ENCODE assay signal across 25 cellular contexts in the genomic region with DNA sequence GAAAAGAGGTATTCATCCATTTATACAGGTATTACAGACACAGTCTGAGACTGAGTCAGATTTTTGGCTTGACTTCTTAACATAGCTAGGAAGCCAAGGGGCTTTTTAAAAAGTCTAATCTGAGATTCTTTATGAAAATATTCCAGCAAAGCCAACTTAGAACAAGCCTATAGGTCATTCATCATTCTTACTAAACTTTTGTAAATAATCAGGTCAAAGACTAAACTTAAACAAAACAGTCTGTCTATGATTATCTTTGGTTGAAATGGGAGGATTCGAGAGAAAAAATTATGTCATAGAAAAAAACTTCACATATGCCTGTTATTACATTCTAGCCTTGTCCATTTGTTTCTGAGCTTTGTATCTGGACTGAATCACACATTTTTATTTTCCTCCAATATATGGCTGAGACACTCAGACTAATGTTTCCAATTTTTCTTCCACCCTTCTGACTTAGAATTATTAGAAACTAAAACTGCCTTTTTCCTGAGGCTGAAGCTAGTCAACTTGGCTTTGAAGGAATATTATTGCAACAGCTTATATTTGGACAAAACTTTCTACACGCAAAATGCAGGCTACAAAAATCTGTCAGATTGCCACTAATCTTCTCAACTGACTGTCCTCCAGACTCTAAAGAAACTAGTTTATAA.
DNase-seq lines count a peak whose midpoint lies in the region; ATAC-seq, FAIRE-seq and TF ChIP-seq lines count a peak whose summit lies in the region.
"Had no signal": no experiment of that assay in that cellular context is flagged by ENCODE, and none has a peak within 500 bp of the region (broad histone marks: within the 10 kb centered on the region; RNA-seq: fewer than 3 reads in every experiment).

No MANE protein-coding gene starts in this region.

- no peak for FAIRE-seq in kidney (lab: Jason Lieb, UNC)
- FAIRE-seq: D721Med, frontal cortex, GM12878, H54 had no signal

- H3K9ac ChIP-seq in rectal smooth muscle tissue (ENCODE audit: low read length) (no peak overlapping the region), kidney (ENCODE audit: low read length in 2 of 2) (no peak overlapping the region)
- H3K9ac ChIP-seq: SK-N-SH had no signal

- ATAC-seq in left cardiac atrium (peak; percentile 45 to 57), aorta (ENCODE audit: low FRiP score) (peak; percentile 74), GM21737 (IDR thresholded peaks at IDR 0.05; ENCODE audit: unreplicated experiment) (no peak)
- ATAC-seq: GM12878 had no signal

- WGBS in aorta, 2 donors: 1 to 5% methylated on average over 2 of the region's 2 CpGs

- H3K36me3 ChIP-seq in rectal smooth muscle tissue (ENCODE audit: control insufficient read depth, insufficient read depth, low read length) (no peaks in the 10 kb centered on the region), aorta (ENCODE audit: control insufficient read depth in 1 of 2, insufficient read depth in 2 of 2, low read length in 1 of 2) (no peaks in the 10 kb centered on the region), kidney (ENCODE audit: control insufficient read depth in 1 of 2, insufficient read depth in 2 of 2, low read length in 2 of 2) (no peaks in the 10 kb centered on the region)
- H3K36me3 ChIP-seq: neutrophil, spleen had no signal

- H3K4me1 ChIP-seq in rectal smooth muscle tissue (ENCODE audit: control insufficient read depth, insufficient read depth, low read length): no peaks in the 10 kb centered on the region
- no peaks in the 10 kb centered on the region for H3K4me1 ChIP-seq in aorta (ENCODE audit: control insufficient read depth in 1 of 2, insufficient read depth in 2 of 2, low read length in 2 of 2)
- no peaks in the 10 kb centered on the region for H3K4me1 ChIP-seq in kidney (ENCODE audit: control insufficient read depth in 1 of 2, insufficient read depth in 1 of 2, low read depth in 1 of 2, low read length in 2 of 2)
- H3K4me1 ChIP-seq: spleen had no signal

- DNase-seq in left cardiac atrium: no peak
- DNase-seq in cardiac septum (ENCODE audit: low spot score): no peak
- peak; percentile 51 for DNase-seq in fibroblast of the conjunctiva (ENCODE audit: low read depth)
- DNase-seq in aorta: no peak
- no peak for DNase-seq in occipital lobe (lab: John Stamatoyannopoulos, UW)
- DNase-seq in kidney: no peak
- DNase-seq: 8988T; activated CD4-positive, alpha-beta memory T cell treated with anti-CD3 and anti-CD28 coated beads, Interleukin-2, amount 10 ng/mL, durations not matched to agents 7 days and 5 days; activated CD4-positive, alpha-beta T cell treated with anti-CD3 and anti-CD28 coated beads for 1 hour; CD4-positive, CD25-positive, alpha-beta regulatory T cell; cerebellar nuclear complex; NCI-H1092; NCI-H1694 treated with DMSO at 0.1 percent for 48 hours; NCI-H524 treated with DMSO at 0.1 percent for 48 hours; SK-N-SH; spleen; substantia nigra; T-helper 2 cell had no signal

- H3K27ac ChIP-seq in rectal smooth muscle tissue (ENCODE audit: low read depth, low read length): peak overlapping the region; percentile 48
- H3K27ac ChIP-seq in aorta (ENCODE audit: low read depth in 1 of 2, low read length in 2 of 2): peak overlapping the region in 1 of 2 donors; percentile 44
- no peak overlapping the region for H3K27ac ChIP-seq in kidney (ENCODE audit: low read depth in 2 of 2, low read length in 2 of 2)
- H3K27ac ChIP-seq: neutrophil, spleen had no signal

- H3K9me3 ChIP-seq in aorta (ENCODE audit: control insufficient read depth, low read length) (peaks cover 1% of the 10 kb centered on the region), kidney (ENCODE audit: control insufficient read depth in 1 of 2, low read length in 2 of 2) (peaks cover 0 to 14% of the 10 kb centered on the region in 2 donors)

- H3K27me3 ChIP-seq in rectal smooth muscle tissue (ENCODE audit: control insufficient read depth, insufficient read depth, low read length) (no peaks in the 10 kb centered on the region), aorta (ENCODE audit: control insufficient read depth in 1 of 2, insufficient read depth in 2 of 2, low read length in 1 of 2) (no peaks in the 10 kb centered on the region)
- H3K27me3 ChIP-seq: neutrophil, spleen had no signal

- H3K4me3 ChIP-seq in rectal smooth muscle tissue (ENCODE audit: low read length) (no peak overlapping the region), aorta (ENCODE audit: low read length in 2 of 2) (no peak overlapping the region), kidney (ENCODE audit: low read length in 2 of 2) (no peak overlapping the region)
- H3K4me3 ChIP-seq: GM12878, spleen had no signal

- TF ChIP-seq CTCF in kidney (IDR thresholded peaks at IDR 0.05; ENCODE audit: borderline replicate concordance, extremely low read depth, insufficient read depth): no peak

- intact Hi-C loops in left cardiac atrium (cut with DNase I): loop anchor here in 1 of 2 donors (10.0 kb wide), 1 partner anchor 54 kb away; no protein-coding TSS in a partner anchor
- intact Hi-C loops in cardiac septum (cut with DNase I): no loop called here
- intact Hi-C loops in aorta (cut with DNase I): loop anchor here in 1 of 2 donors (10.0 kb wide), 1 partner anchor 1504 kb away; no protein-coding TSS in a partner anchor
- intact Hi-C loops in kidney (cut with DNase I): no loop called here
